Comparison of ENCODE assay signal across 27 cellular contexts in the genomic region with DNA sequence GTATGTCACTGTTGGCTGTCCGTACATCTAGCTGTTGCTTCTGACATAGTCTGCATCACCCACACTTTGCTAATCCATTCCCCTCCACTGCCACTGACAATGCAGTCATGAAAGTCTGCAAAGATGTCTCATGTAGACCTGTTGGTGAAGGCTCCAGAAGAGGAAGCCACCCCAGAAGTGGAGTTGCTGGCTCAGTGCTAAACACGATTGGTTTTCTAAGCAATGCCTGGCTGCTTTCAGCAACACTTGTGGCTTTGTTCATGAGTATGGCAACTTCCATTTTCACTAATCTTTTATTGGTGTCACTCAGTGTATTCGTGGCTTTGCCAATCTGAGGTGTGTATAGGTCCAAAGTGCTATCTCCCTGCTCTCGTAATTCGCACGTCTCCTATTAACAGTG.
"Had no signal": no experiment of that assay in that cellular context is flagged by ENCODE, and none has a peak within 500 bp of the region (broad histone marks: within the 10 kb centered on the region; RNA-seq: fewer than 3 reads in every experiment).

No MANE protein-coding gene starts in this region.

- H3K9ac ChIP-seq: SK-N-SH had no signal

- H3K4me1 ChIP-seq: SJCRH30 had no signal

- ATAC-seq: Panc1, WTC11 had no signal

- H3K9me3 ChIP-seq: SJCRH30, SK-N-SH had no signal

- DNase-seq: activated CD4-positive, alpha-beta T cell treated with anti-CD3 and anti-CD28 coated beads, Interleukin-2, amount 10 ng/mL, durations not matched to agents 24 days and 14 days; activated CD4-positive, alpha-beta T cell treated with anti-CD3 and anti-CD28 coated beads, Interleukin-2, amount 50 U/mL, for 48 hours; activated CD4-positive, CD25-positive, alpha-beta regulatory T cell treated with anti-CD3 and anti-CD28 coated beads, Interleukin-2, amount 50 U/mL, for 72 hours; activated gamma-delta T cell; activated naive CD4-positive, alpha-beta T cell treated with anti-CD3 and anti-CD28 coated beads for 36 hours; activated T-cell treated with anti-CD3 and anti-CD28 coated beads for 4 hours; amygdala; brain microvascular endothelial cell; KG1; NCI-H1092; NCI-H1417; NCI-H1930; NCI-H2107; NCI-H345; NCI-H510A; NCI-H526 treated with DMSO at 0.1 percent for 48 hours; NCI-H82; NK-92 treated with Interleukin-12 subunit alpha and Interleukin-12 subunit beta, amount 100 ng/mL, for 24 hours; OCI-M1; Right ventricle myocardium superior; RPMI8226; SJCRH30; SK-N-SH; T-helper 1 cell had no signal

- H3K27ac ChIP-seq: brain microvascular endothelial cell, cardiac muscle cell, SJCRH30 had no signal

- H3K36me3 ChIP-seq: brain microvascular endothelial cell, cardiac muscle cell, SJCRH30 had no signal

- H3K27me3 ChIP-seq: brain microvascular endothelial cell, cardiac muscle cell, SJCRH30 had no signal

- H3K4me2 ChIP-seq: SK-N-SH had no signal

- H3K4me3 ChIP-seq: cardiac muscle cell, SJCRH30 had no signal
